ENCODE assay signal across 1 cellular context in the genomic region with DNA sequence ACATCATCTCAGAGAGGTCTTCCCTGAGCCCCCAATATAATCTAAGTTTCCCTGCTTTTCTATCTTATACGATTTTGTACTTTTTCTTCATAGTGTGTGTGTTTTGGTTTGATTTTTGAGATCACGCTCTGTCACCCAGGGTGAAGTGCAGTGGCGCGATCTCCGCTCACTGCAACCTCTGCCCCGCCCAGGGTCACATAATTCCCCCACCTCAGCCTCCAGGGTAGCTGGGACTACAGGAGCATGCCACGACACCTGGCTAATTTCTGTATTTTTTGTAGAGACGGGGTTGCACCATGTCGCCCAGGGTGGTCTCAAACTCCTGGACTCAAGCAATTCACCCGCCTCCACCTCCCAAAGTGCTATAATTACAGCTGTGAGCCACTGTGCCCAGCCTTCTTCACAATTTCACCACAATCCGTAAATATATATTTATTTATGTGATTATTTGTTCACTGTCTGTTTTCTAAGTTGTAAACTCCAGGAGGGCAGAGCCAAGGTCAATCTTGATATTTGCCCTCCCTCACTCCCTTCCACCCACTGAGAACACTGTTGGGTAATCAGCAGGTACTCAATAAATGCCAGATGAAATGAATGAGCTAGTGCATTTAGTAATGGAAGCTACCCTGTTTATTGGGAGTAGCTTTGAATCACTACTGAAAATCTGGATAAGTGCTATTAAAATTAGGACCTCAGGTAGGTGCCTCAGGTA.
TF ChIP-seq lines count a peak whose summit lies in the region.

No MANE protein-coding gene starts in this region.

TF ChIP-seq in GM12878, 131 proteins besides CTCF, POLR2A, EP300 and RAD21:
- TF ChIP-seq, protein P1, sequence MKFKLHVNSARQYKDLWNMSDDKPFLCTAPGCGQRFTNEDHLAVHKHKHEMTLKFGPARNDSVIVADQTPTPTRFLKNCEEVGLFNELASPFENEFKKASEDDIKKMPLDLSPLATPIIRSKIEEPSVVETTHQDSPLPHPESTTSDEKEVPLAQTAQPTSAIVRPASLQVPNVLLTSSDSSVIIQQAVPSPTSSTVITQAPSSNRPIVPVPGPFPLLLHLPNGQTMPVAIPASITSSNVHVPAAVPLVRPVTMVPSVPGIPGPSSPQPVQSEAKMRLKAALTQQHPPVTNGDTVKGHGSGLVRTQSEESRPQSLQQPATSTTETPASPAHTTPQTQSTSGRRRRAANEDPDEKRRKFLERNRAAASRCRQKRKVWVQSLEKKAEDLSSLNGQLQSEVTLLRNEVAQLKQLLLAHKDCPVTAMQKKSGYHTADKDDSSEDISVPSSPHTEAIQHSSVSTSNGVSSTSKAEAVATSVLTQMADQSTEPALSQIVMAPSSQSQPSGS (IDR thresholded peaks at IDR 0.05; ENCODE audit: low read length), result no peak
